In the genomic region with DNA sequence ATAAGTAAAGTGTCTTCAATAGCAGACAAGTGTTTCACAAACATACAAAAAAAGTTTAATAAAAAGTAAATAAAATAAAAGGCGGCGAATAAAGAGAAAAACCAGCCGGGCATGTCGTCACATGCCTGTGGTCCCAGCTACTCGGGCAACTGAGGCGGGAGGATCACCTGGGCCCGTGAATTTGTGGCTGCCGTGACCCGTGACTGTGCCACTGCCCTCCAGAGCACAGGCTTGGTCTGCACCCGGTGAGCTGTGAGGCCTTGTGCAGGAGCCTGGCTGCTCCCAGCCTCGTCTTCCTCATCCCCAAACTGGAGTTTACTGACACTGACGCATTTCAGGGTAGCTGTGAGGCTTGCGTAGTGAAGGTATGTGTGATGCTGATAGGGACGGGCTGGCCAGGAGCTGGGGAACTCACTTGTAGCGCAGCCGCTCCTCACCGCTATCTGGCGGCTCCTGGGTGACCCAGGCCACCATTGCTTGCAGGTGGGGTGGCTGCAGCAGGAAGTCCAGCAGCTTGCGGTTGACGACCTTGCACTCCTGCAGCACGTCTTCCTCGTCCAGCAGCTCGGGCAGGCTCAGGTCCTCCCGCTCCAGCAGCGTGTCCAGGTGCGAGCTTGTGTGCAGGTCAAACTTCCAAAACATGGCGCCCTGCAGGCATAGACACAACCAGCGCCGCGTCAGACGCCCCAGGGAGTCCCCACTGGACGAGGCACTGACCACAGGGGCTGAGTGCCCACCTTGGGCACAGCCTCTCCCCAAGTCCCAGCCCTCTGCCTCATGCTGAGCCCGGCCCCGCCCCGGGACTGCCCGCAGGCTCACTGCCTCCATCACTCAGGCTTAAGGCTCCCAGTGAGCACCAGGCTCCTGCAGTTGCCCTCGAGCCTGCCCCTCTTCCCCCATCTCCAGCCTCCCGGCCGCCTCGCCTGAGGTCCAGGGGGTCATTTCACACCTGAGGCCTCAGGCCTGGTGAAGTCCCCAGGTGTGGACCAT, we compare ENCODE assay signal across 1 cellular context.
TF ChIP-seq lines count a peak whose summit lies in the region.

No MANE protein-coding gene starts in this region.

TF ChIP-seq in HCT116, 20 proteins besides CTCF, POLR2A, EP300 and RAD21:
- TF ChIP-seq FOSL1 (IDR thresholded peaks at IDR 0.05; ENCODE audit: low read depth) = no peak
- TF ChIP-seq, protein P1, sequence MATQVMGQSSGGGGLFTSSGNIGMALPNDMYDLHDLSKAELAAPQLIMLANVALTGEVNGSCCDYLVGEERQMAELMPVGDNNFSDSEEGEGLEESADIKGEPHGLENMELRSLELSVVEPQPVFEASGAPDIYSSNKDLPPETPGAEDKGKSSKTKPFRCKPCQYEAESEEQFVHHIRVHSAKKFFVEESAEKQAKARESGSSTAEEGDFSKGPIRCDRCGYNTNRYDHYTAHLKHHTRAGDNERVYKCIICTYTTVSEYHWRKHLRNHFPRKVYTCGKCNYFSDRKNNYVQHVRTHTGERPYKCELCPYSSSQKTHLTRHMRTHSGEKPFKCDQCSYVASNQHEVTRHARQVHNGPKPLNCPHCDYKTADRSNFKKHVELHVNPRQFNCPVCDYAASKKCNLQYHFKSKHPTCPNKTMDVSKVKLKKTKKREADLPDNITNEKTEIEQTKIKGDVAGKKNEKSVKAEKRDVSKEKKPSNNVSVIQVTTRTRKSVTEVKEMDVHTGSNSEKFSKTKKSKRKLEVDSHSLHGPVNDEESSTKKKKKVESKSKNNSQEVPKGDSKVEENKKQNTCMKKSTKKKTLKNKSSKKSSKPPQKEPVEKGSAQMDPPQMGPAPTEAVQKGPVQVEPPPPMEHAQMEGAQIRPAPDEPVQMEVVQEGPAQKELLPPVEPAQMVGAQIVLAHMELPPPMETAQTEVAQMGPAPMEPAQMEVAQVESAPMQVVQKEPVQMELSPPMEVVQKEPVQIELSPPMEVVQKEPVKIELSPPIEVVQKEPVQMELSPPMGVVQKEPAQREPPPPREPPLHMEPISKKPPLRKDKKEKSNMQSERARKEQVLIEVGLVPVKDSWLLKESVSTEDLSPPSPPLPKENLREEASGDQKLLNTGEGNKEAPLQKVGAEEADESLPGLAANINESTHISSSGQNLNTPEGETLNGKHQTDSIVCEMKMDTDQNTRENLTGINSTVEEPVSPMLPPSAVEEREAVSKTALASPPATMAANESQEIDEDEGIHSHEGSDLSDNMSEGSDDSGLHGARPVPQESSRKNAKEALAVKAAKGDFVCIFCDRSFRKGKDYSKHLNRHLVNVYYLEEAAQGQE (IDR thresholded peaks at IDR 0.05; ENCODE audit: low read depth) = no peak
- TF ChIP-seq POLR2AphosphoS5 (IDR thresholded peaks at IDR 0.05; ENCODE audit: low read depth, low read length) = no peak
- no peak for TF ChIP-seq SRF (IDR thresholded peaks at IDR 0.05; ENCODE audit: low read depth)
- TF ChIP-seq, protein P2, sequence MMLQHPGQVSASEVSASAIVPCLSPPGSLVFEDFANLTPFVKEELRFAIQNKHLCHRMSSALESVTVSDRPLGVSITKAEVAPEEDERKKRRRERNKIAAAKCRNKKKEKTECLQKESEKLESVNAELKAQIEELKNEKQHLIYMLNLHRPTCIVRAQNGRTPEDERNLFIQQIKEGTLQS (IDR thresholded peaks at IDR 0.05) = no peak
- TF ChIP-seq JUND (IDR thresholded peaks at IDR 0.05) = no peak
- TF ChIP-seq TCF7L2 (IDR thresholded peaks at IDR 0.05; ENCODE audit: borderline replicate concordance, extremely low read depth, insufficient read depth, insufficient read length) = no peak
- no peak for TF ChIP-seq ZNF274 (IDR thresholded peaks at IDR 0.05; ENCODE audit: low read depth, low read length)
- TF ChIP-seq EZH2 (IDR thresholded peaks at IDR 0.05) = no peak
- TF ChIP-seq SIN3A (IDR thresholded peaks at IDR 0.05; ENCODE audit: low read depth) = no peak
- no peak for TF ChIP-seq ELF1 (IDR thresholded peaks at IDR 0.05; ENCODE audit: borderline replicate concordance, low read depth)
- no peak for TF ChIP-seq EZH2phosphoT487 (IDR thresholded peaks at IDR 0.05; ENCODE audit: borderline replicate concordance)
- no peak for TF ChIP-seq CBX3 (IDR thresholded peaks at IDR 0.05; ENCODE audit: low read depth)
- TF ChIP-seq, protein P3, sequence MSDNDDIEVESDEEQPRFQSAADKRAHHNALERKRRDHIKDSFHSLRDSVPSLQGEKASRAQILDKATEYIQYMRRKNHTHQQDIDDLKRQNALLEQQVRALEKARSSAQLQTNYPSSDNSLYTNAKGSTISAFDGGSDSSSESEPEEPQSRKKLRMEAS (IDR thresholded peaks at IDR 0.05) = no peak
- no peak for TF ChIP-seq EGR1 (IDR thresholded peaks at IDR 0.05; ENCODE audit: low read depth)
- no peak for TF ChIP-seq SP1 (IDR thresholded peaks at IDR 0.05; ENCODE audit: low read depth)
- TF ChIP-seq ZFX (IDR thresholded peaks at IDR 0.05) = no peak
- TF ChIP-seq, protein P4, sequence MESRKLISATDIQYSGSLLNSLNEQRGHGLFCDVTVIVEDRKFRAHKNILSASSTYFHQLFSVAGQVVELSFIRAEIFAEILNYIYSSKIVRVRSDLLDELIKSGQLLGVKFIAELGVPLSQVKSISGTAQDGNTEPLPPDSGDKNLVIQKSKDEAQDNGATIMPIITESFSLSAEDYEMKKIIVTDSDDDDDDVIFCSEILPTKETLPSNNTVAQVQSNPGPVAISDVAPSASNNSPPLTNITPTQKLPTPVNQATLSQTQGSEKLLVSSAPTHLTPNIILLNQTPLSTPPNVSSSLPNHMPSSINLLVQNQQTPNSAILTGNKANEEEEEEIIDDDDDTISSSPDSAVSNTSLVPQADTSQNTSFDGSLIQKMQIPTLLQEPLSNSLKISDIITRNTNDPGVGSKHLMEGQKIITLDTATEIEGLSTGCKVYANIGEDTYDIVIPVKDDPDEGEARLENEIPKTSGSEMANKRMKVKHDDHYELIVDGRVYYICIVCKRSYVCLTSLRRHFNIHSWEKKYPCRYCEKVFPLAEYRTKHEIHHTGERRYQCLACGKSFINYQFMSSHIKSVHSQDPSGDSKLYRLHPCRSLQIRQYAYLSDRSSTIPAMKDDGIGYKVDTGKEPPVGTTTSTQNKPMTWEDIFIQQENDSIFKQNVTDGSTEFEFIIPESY (IDR thresholded peaks at IDR 0.05; ENCODE audit: extremely low read depth, insufficient replicate concordance, low read length) = no peak
- no peak for TF ChIP-seq CEBPB (IDR thresholded peaks at IDR 0.05; ENCODE audit: low read depth)
- no peak for TF ChIP-seq YY1 (IDR thresholded peaks at IDR 0.05; ENCODE audit: extremely low read depth, insufficient replicate concordance, low read depth, low read length)
